Comparison of ENCODE assay signal across 8 cellular contexts in genomic region chr9:125200216-125201047, GRCh38. TPM values are rescaled to one million over a fixed set of nuclear protein-coding genes. Genes with fewer than 3 reads are reported as not detected.
DNase-seq lines count a peak whose midpoint lies in the region; ATAC-seq, FAIRE-seq and TF ChIP-seq lines count a peak whose summit lies in the region.

TSS of gene RABEPK (plus strand) at chr9:125200542. CDS start at chr9:125203014, 2,472 bp downstream.

- H3K4me1 ChIP-seq in A549: peaks cover 16% of the 10 kb centered on the region
- peaks cover 0 to 4% of the 10 kb centered on the region in 2 donors for H3K4me1 ChIP-seq in breast epithelium
- no peaks in the 10 kb centered on the region; the same call in 1 of the 2 replicates for H3K4me1 ChIP-seq in iPS-20b (ENCODE audit: insufficient read depth, low read length)
- H3K4me1 ChIP-seq in small intestine (ENCODE audit: control insufficient read depth in 2 of 2, insufficient read depth in 1 of 2, low read depth in 1 of 2, low read length in 1 of 2): peaks cover 0 to 2% of the 10 kb centered on the region in 2 donors

- peak within 1 kb of the TSS; percentile 90 for H3K4me2 ChIP-seq in A549

- ATAC-seq in A549 (peak; percentile 99), GM18861 (IDR thresholded peaks at IDR 0.05; ENCODE audit: unreplicated experiment) (peak; percentile 96), HG03097 (IDR thresholded peaks at IDR 0.05; ENCODE audit: low FRiP score, unreplicated experiment) (peak; percentile 95)

- H3K9me3 ChIP-seq in A549 (no peaks in the 10 kb centered on the region), breast epithelium (no peaks in the 10 kb centered on the region), iPS-20b (ENCODE audit: insufficient read depth, low read depth, low read length) (no peaks in the 10 kb centered on the region), small intestine (ENCODE audit: control insufficient read depth, low read depth) (no peaks in the 10 kb centered on the region)

- H3K4me3 ChIP-seq in A549 (peak within 1 kb of the TSS; percentile 62), breast epithelium (peak within 1 kb of the TSS; percentile 66 to 76 (median 75)), iPS-20b (ENCODE audit: low read length) (peak within 1 kb of the TSS; percentile 85), small intestine (ENCODE audit: low read depth in 1 of 2, low read length in 2 of 2) (peak within 1 kb of the TSS; percentile 49 to 64)

- 1% methylated on average over 33 of the region's 51 CpGs for WGBS in A549 (ENCODE audit: missing lambda C conversion rate)
- WGBS in small intestine, 3 donors: 0 to 1% (median 1%) methylated on average over 31 to 51 of the region's 51 CpGs

- no peaks in the 10 kb centered on the region for H3K27me3 ChIP-seq in breast epithelium
- no peaks in the 10 kb centered on the region for H3K27me3 ChIP-seq in iPS-20b (ENCODE audit: insufficient read depth, low read length)
- no peaks in the 10 kb centered on the region for H3K27me3 ChIP-seq in small intestine (ENCODE audit: control insufficient read depth in 2 of 2, insufficient read depth in 2 of 2, low read length in 2 of 2)

- intact Hi-C loops in breast epithelium (cut with DNase I; ENCODE audit: low total_unique reads): no loop called here

- TF ChIP-seq RAD21 in A549 (conservative IDR thresholded peaks at IDR 0.05 in 1 of 2, IDR thresholded peaks at IDR 0.05 in 1 of 2): peak in 1 of 2 experiments; percentile 1; a peak in 1 of 5 replicates

- FAIRE-seq in A549 (lab: Jason Lieb, UNC) (no peak), small intestine (lab: Jason Lieb, UNC) (no peak)

- TF ChIP-seq EP300 in A549 (IDR thresholded peaks at IDR 0.05): no peak

- peak within 1 kb of the TSS; percentile 86 to 90 for H3K27ac ChIP-seq in A549
- peak within 1 kb of the TSS; percentile 81 for H3K27ac ChIP-seq in VCaP
- H3K27ac ChIP-seq in breast epithelium: peak within 1 kb of the TSS; percentile 93 to 98
- H3K27ac ChIP-seq in iPS-20b (ENCODE audit: low read length): peak within 1 kb of the TSS; percentile 78
- peak within 1 kb of the TSS; percentile 88 to 93 for H3K27ac ChIP-seq in small intestine (ENCODE audit: low read depth in 1 of 2, low read length in 1 of 2)

- H3K36me3 ChIP-seq in breast epithelium (no peaks in the 10 kb centered on the region), iPS-20b (ENCODE audit: insufficient read depth, low read depth, low read length) (peaks cover 10% of the 10 kb centered on the region; the same call in 1 of the 2 replicates), small intestine (ENCODE audit: control insufficient read depth in 2 of 2, insufficient read depth in 2 of 2, low read length in 2 of 2) (no peaks in the 10 kb centered on the region)

- peak within 1 kb of the TSS; percentile 76; the same call in 1 of the 2 replicates for H3K9ac ChIP-seq in iPS-20b (ENCODE audit: low read depth, low read length)

- DNase-seq in A549 (ENCODE audit: low read depth in 1 of 2, low spot score in 1 of 2) (peak; percentile 93 to 94), NCI-H2171 (lab: John Stamatoyannopoulos, UW) (peak; percentile 87), breast epithelium (ENCODE audit: low spot score in 2 of 2) (peak; percentile 89 to 91), small intestine (peak; percentile 95)

- POLR2A ChIA-PET in A549 (lab: Yijun Ruan, JAX): interaction anchor here (0.5 to 4.7 kb wide), 6 partner anchors 10 to 257 kb away, joined by 3 to 38 read pairs (median 6); partner anchors contain the start of genes HSPA5 and SCAI

- TF ChIP-seq POLR2A in A549 (IDR thresholded peaks at IDR 0.05; ENCODE audit: low read length) (peak; percentile 81), breast epithelium (IDR thresholded peaks at IDR 0.05) (peak; percentile 70)

- TF ChIP-seq CTCF in A549 (IDR thresholded peaks at IDR 0.05) (no peak), VCaP (conservative IDR thresholded peaks at IDR 0.05) (no peak), breast epithelium (IDR thresholded peaks at IDR 0.05) (no peak)

- CTCF ChIA-PET in A549 (lab: Yijun Ruan, JAX): interaction anchor here (0.5 to 1.6 kb wide), 7 partner anchors 9 to 1198 kb away, joined by 3 to 4 read pairs (median 3); no protein-coding TSS in a partner anchor

TF ChIP-seq in A549, 52 proteins besides CTCF, POLR2A, EP300 and RAD21 (continues in another document):
- TF ChIP-seq HEYL (CRISPR knock-in tag; IDR thresholded peaks at IDR 0.05): no peak
- no peak for TF ChIP-seq ZFP36 (IDR thresholded peaks at IDR 0.05; ENCODE audit: borderline replicate concordance, partially characterized antibody)
- no peak for TF ChIP-seq BHLHE40 (IDR thresholded peaks at IDR 0.05; ENCODE audit: low read depth, low read length)
- no peak for TF ChIP-seq CHD2 (IDR thresholded peaks at IDR 0.05; ENCODE audit: low read length, partially characterized antibody)
- TF ChIP-seq CBX8 (IDR thresholded peaks at IDR 0.05): no peak
- TF ChIP-seq TP53 (CRISPR knock-in tag; IDR thresholded peaks at IDR 0.05): no peak
- TF ChIP-seq MYC (IDR thresholded peaks at IDR 0.05; ENCODE audit: borderline replicate concordance, low read length): peak; percentile 88
- no peak for TF ChIP-seq FOSB (CRISPR knock-in tag; IDR thresholded peaks at IDR 0.05)
- TF ChIP-seq, protein P1, sequence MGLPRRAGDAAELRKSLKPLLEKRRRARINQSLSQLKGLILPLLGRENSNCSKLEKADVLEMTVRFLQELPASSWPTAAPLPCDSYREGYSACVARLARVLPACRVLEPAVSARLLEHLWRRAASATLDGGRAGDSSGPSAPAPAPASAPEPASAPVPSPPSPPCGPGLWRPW (IDR thresholded peaks at IDR 0.05): no peak
- peak; percentile 80 to 91 for TF ChIP-seq CEBPB (IDR thresholded peaks at IDR 0.05)
- no peak for TF ChIP-seq KDM1A (IDR thresholded peaks at IDR 0.05; ENCODE audit: low read depth)
- peak; percentile 79 to 81 for TF ChIP-seq JUN (IDR thresholded peaks at IDR 0.05)
- no peak for TF ChIP-seq MAZ (IDR thresholded peaks at IDR 0.05; ENCODE audit: borderline replicate concordance, low read depth, low read length)
- TF ChIP-seq TFCP2L1 (CRISPR knock-in tag; IDR thresholded peaks at IDR 0.05): peak; percentile 89
- no peak for TF ChIP-seq RFX5 (IDR thresholded peaks at IDR 0.05)
- peak; percentile 67 for TF ChIP-seq USF2 (IDR thresholded peaks at IDR 0.05)
- TF ChIP-seq EHMT2 (IDR thresholded peaks at IDR 0.05; ENCODE audit: low read depth): no peak
- TF ChIP-seq ZC3H11A (IDR thresholded peaks at IDR 0.05): no peak
- no peak for TF ChIP-seq ZSCAN20 (CRISPR knock-in tag; IDR thresholded peaks at IDR 0.05)
- no peak for TF ChIP-seq NPAS2 (CRISPR knock-in tag; IDR thresholded peaks at IDR 0.05; ENCODE audit: borderline replicate concordance)
- no peak for TF ChIP-seq SREBF2 (IDR thresholded peaks at IDR 0.05)
- no peak for TF ChIP-seq RCOR1 (IDR thresholded peaks at IDR 0.05; ENCODE audit: low read depth, low read length)
- TF ChIP-seq NR3C1 (IDR thresholded peaks at IDR 0.05): no peak
- TF ChIP-seq JUNB (IDR thresholded peaks at IDR 0.05): no peak
- no peak for TF ChIP-seq GATA3 (IDR thresholded peaks at IDR 0.05; ENCODE audit: borderline replicate concordance)
- TF ChIP-seq HOXB13 (CRISPR knock-in tag; IDR thresholded peaks at IDR 0.05; ENCODE audit: low read depth): no peak
- no peak for TF ChIP-seq NFE2L2 (conservative IDR thresholded peaks at IDR 0.05; ENCODE audit: low read length)
- TF ChIP-seq, protein P2, sequence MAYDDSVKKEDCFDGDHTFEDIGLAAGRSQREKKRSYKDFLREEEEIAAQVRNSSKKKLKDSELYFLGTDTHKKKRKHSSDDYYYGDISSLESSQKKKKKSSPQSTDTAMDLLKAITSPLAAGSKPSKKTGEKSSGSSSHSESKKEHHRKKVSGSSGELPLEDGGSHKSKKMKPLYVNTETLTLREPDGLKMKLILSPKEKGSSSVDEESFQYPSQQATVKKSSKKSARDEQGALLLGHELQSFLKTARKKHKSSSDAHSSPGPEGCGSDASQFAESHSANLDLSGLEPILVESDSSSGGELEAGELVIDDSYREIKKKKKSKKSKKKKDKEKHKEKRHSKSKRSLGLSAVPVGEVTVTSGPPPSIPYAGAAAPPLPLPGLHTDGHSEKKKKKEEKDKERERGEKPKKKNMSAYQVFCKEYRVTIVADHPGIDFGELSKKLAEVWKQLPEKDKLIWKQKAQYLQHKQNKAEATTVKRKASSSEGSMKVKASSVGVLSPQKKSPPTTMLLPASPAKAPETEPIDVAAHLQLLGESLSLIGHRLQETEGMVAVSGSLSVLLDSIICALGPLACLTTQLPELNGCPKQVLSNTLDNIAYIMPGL (CRISPR knock-in tag; IDR thresholded peaks at IDR 0.05; ENCODE audit: borderline replicate concordance): no peak
- no peak for TF ChIP-seq KDM5A (IDR thresholded peaks at IDR 0.05)
- no peak for TF ChIP-seq HDAC2 (IDR thresholded peaks at IDR 0.05)
- TF ChIP-seq RNF2 (IDR thresholded peaks at IDR 0.05; ENCODE audit: borderline replicate concordance, low read depth): no peak
- TF ChIP-seq SMC3 (IDR thresholded peaks at IDR 0.05): no peak
- no peak for TF ChIP-seq ZNF302 (CRISPR knock-in tag; IDR thresholded peaks at IDR 0.05)
- TF ChIP-seq HOXB5 (CRISPR knock-in tag; IDR thresholded peaks at IDR 0.05): no peak
- TF ChIP-seq HOXA7 (CRISPR knock-in tag; IDR thresholded peaks at IDR 0.05): no peak

RNA-seq across cellular contexts. Expression of gene RABEPK, which starts in this region (rescaled TPM):
- polyA plus RNA-seq in A549 (2011; rRNA removed) (50.1 and 53.5 TPM in 2 replicates), A549 (2017; fragmentation: RNase III; extraction: RNeasy Plus Mini Kit Qiagen cat#74134 plus additional on column Dnase treatment) (41.9 to 44.9 TPM (median 43.0 TPM) in 3 replicates), small intestine (10 to 100 TPM; 10.5 to 24.7 (median 13.5) TPM)
- polyA plus RNA-seq in A549 (2012; cell fraction: cytosol; rRNA removed): 67.9 and 68.8 TPM in 2 replicates
- 36.1 and 37.4 TPM in 2 replicates for polyA plus RNA-seq in A549 (2012; cell fraction: nucleus; rRNA removed)
- 25.5 and 36.4 TPM in 2 replicates for polyA minus RNA-seq in A549 (2011; rRNA and poly(A)+ RNA removed)
- total RNA-seq in breast epithelium: 10 to 100 TPM; 14.0 to 25.6 (median 17.9) TPM

Comparison
In these comparisons a context has a peak if more than half of its experiments do, and no peak if none do; other contexts are left out.
1. Peak in every context shown above with its lines: DNase-seq, ATAC-seq, H3K4me3 ChIP-seq and H3K27ac ChIP-seq.